In genomic region chr22:19891350-19892248, GRCh38 we compare ENCODE assay signal across 1 cellular context.
TF ChIP-seq lines count a peak whose summit lies in the region.

No MANE protein-coding gene starts in this region.

TF ChIP-seq in GM12878, 131 proteins besides CTCF, POLR2A, EP300 and RAD21:
- TF ChIP-seq CEBPB (IDR thresholded peaks at IDR 0.05; ENCODE audit: borderline replicate concordance in 1 of 2, low read depth in 2 of 2, low read length in 2 of 2) (no peak), EGR1 (IDR thresholded peaks at IDR 0.05; ENCODE audit: borderline replicate concordance in 1 of 2, low read depth in 2 of 2, low read length in 2 of 2) (peak in 1 of 2 experiments; percentile 60; a peak in 1 of 3 replicates), IRF4 (IDR thresholded peaks at IDR 0.05; ENCODE audit: low read depth, low read length) (no peak), ZNF217 (IDR thresholded peaks at IDR 0.05) (no peak), MTA2 (IDR thresholded peaks at IDR 0.05; ENCODE audit: low read depth) (0 out of 2 replicates have a peak, but pooled peaks have one; percentile 13), ZNF687 (IDR thresholded peaks at IDR 0.05) (0 out of 2 replicates have a peak, but pooled peaks have one; percentile 12), DPF2 (IDR thresholded peaks at IDR 0.05) (no peak), TCF12 (IDR thresholded peaks at IDR 0.05; ENCODE audit: low read depth, low read length) (peak; percentile 53; the same call in 1 of the 2 replicates), EZH2 (IDR thresholded peaks at IDR 0.05; ENCODE audit: borderline replicate concordance, control insufficient read depth, low read depth, low read length) (no peak), ATF3 (IDR thresholded peaks at IDR 0.05; ENCODE audit: borderline replicate concordance, extremely low read depth, low read depth, low read length) (no peak), FOS (IDR thresholded peaks at IDR 0.05; ENCODE audit: borderline replicate concordance, extremely low read depth, insufficient read length) (no peak), BCL11A (IDR thresholded peaks at IDR 0.05; ENCODE audit: low read depth, low read length) (no peak), FOXM1 (IDR thresholded peaks at IDR 0.05; ENCODE audit: low read depth, low read length) (no peak), SUPT20H (IDR thresholded peaks at IDR 0.05; ENCODE audit: borderline replicate concordance, control insufficient read depth, low read depth, low read length) (no peak), PKNOX1 (IDR thresholded peaks at IDR 0.05) (0 out of 2 replicates have a peak, but pooled peaks have one; percentile 17), SIN3A (IDR thresholded peaks at IDR 0.05; ENCODE audit: low read depth, low read length) (no peak), SMC3 (IDR thresholded peaks at IDR 0.05; ENCODE audit: borderline replicate concordance, low read length) (0 out of 2 replicates have a peak, but pooled peaks have one; percentile 2), HDAC6 (IDR thresholded peaks at IDR 0.05; ENCODE audit: unreplicated experiment) (no peak)
